20 cellular contexts compared by ENCODE assay signal in the genomic region with DNA sequence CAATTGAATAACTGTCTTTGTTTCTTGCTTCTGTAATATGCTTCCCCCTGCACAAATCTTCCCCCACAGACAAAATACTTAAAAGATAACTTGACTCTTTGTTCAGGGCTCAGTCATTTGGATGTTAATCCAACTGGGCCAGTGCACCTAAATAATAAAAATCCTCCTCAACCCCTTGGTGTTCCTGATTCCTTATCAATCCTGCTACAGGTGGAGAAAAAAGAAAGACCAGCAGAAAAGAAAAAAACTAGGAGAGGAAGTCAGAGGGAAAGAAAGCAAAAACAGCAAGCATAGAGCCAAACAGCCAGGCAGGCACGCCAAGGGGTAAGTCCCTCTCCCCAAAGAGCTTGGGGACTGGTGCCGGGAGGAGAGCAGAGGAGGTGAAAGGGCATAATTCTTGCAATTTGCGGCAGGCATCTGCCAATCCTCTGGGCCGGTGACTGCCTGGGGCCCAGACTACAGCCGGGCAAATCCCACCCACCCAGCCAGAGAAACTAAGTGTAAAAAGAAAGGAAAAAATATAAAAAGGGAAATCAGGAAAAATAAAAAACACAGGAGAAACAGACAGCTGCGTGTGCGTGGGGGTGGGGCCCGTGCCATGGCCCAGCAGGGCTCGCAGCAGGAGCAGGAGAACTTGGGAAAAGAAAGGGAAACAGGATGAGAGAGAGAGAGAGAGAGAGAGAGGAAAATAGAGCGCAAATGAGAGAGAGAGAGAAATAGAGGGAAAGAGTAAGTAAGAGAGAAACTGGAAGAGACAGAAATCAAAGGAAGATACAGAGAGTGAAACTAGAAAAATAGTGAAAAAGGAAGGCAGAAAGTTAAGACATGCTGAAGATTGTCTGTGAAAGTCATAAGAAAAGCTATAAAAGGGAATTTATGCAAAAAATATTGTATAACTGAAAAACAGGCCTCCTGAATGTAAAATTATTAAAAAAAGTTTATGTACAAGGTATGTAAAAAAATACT. TPM values are rescaled to one million over a fixed set of nuclear protein-coding genes. Genes with fewer than 3 reads are reported as not detected.
A peak's percentile ranks its signal among the peaks of the same experiment; 100 is the strongest.
DNase-seq lines count a peak whose midpoint lies in the region; ATAC-seq and TF ChIP-seq lines count a peak whose summit lies in the region.
"Had no signal": no experiment of that assay in that cellular context is flagged by ENCODE, and none has a peak within 500 bp of the region (broad histone marks: within the 10 kb centered on the region; RNA-seq: fewer than 3 reads in every experiment).

No MANE protein-coding gene starts in this region.

- WGBS in right cardiac atrium = 77% methylated on average over 10 of the region's 10 CpGs

- no peaks in the 10 kb centered on the region for H3K9me3 ChIP-seq in CD8-positive, alpha-beta memory T cell (ENCODE audit: low read length)
- no peaks in the 10 kb centered on the region for H3K9me3 ChIP-seq in right cardiac atrium (ENCODE audit: control insufficient read depth, low read length)
- H3K9me3 ChIP-seq: breast epithelium had no signal

- peaks cover 26 to 40% (median 38%) of the 10 kb centered on the region in 3 donors for H3K36me3 Mint-ChIP-seq in CD8-positive, alpha-beta memory T cell

- no peak overlapping the region for H3K4me3 ChIP-seq in CD8-positive, alpha-beta memory T cell (ENCODE audit: low read length)
- no peak overlapping the region for H3K4me3 ChIP-seq in right cardiac atrium (ENCODE audit: low read length)
- H3K4me3 ChIP-seq in H7 (ENCODE audit: insufficient read depth, low read depth, low read length) = no peak overlapping the region
- H3K4me3 ChIP-seq: BLaER1 treated with 17β-estradiol and CSF1 and Interleukin-3, amounts not matched to agents 10 nM and 100 nM; K562; neural progenitor cell had no signal

- no peak for DNase-seq in CD8-positive, alpha-beta memory T cell
- DNase-seq in right cardiac atrium (peak; percentile 33 to 75 (median 53)), putamen (ENCODE audit: low spot score) (peak; percentile 25), NCI-H526 treated with DMSO at 0.1 percent for 48 hours (lab: John Stamatoyannopoulos, UW) (no peak), H7 (no peak), NCI-H1436 (lab: John Stamatoyannopoulos, UW) (no peak), NCI-H1417 treated with DMSO at 0.1 percent for 48 hours (lab: John Stamatoyannopoulos, UW) (no peak)
- DNase-seq: activated CD4-positive, alpha-beta T cell treated with anti-CD3 and anti-CD28 coated beads for 4 hours; activated effector memory CD4-positive, alpha-beta T cell treated with anti-CD3 and anti-CD28 coated beads, Interleukin-2, amount 50 U/mL, for 16 hours; EL; GOT3; left colon; NCI-H446; stimulated activated CD4-positive, alpha-beta T cell treated with anti-CD3 and anti-CD28 coated beads, Interleukin-12 subunit alpha, Interleukin-12 subunit beta, amount 100 ng/mL, for 4 hours had no signal

- no peaks in the 10 kb centered on the region for H3K27me3 Mint-ChIP-seq in CD8-positive, alpha-beta memory T cell

- H3K27ac Mint-ChIP-seq in CD8-positive, alpha-beta memory T cell = peak overlapping the region in 7 of 8 donors; percentile 73 to 97 (median 92)
- H3K27ac Mint-ChIP-seq: neural progenitor cell had no signal

- peaks cover 0 to 3% (median 0%) of the 10 kb centered on the region in 5 donors for H3K9me3 Mint-ChIP-seq in CD8-positive, alpha-beta memory T cell

- peak overlapping the region; percentile 32 to 82 (median 64) for H3K4me3 Mint-ChIP-seq in CD8-positive, alpha-beta memory T cell
- H3K4me3 Mint-ChIP-seq: neural progenitor cell had no signal

- peaks cover 42 to 53% (median 42%) of the 10 kb centered on the region in 3 donors for H3K4me1 Mint-ChIP-seq in CD8-positive, alpha-beta memory T cell

- H3K27ac ChIP-seq in CD8-positive, alpha-beta memory T cell (ENCODE audit: low read depth, low read length) = no peak overlapping the region
- H3K27ac ChIP-seq in VCaP (peak overlapping the region; percentile 96), right cardiac atrium (ENCODE audit: low read length) (peak overlapping the region; percentile 48)
- H3K27ac ChIP-seq: BLaER1 treated with 17β-estradiol and CSF1 and Interleukin-3, amounts not matched to agents 10 nM and 100 nM; neural progenitor cell had no signal

- CTCF ChIA-PET in CD8-positive, alpha-beta memory T cell (lab: Charles Lee) = interaction anchor here (1.8 kb wide), 1 partner anchor 17 kb away, joined by 4 read pairs; no protein-coding TSS in a partner anchor

- POLR2A ChIA-PET in CD8-positive, alpha-beta memory T cell (lab: Charles Lee) = interaction anchor here (0.6 to 0.8 kb wide), 2 partner anchors 25 to 429 kb away, joined by 3 to 4 read pairs; no protein-coding TSS in a partner anchor

- no peak for TF ChIP-seq CTCF in VCaP (conservative IDR thresholded peaks at IDR 0.05)

- intact Hi-C loops in right cardiac atrium (cut with DNase I) = no loop called here

- H3K36me3 ChIP-seq in CD8-positive, alpha-beta memory T cell (ENCODE audit: insufficient read depth, low read length) = peaks cover 5% of the 10 kb centered on the region
- no peaks in the 10 kb centered on the region; the same call in 1 of the 2 replicates for H3K36me3 ChIP-seq in H7 (replicated peaks; ENCODE audit: control insufficient read depth, insufficient read depth, low read length)
- H3K36me3 ChIP-seq: breast epithelium, neural progenitor cell had no signal

- peaks cover 83% of the 10 kb centered on the region for H3K4me1 ChIP-seq in CD8-positive, alpha-beta memory T cell (ENCODE audit: insufficient read depth, low read length)
- H3K4me1 ChIP-seq in right cardiac atrium (ENCODE audit: control insufficient read depth, insufficient read depth, low read length) = peaks cover 6% of the 10 kb centered on the region

- ATAC-seq in right cardiac atrium = no peak
- ATAC-seq: K562, left colon had no signal

- no peaks in the 10 kb centered on the region for H3K27me3 ChIP-seq in CD8-positive, alpha-beta memory T cell (ENCODE audit: insufficient read depth, low read length, poor library complexity, severe bottlenecking)
- H3K27me3 ChIP-seq in right cardiac atrium (ENCODE audit: control insufficient read depth, insufficient read depth) (no peaks in the 10 kb centered on the region), H7 (ENCODE audit: control insufficient read depth, insufficient read depth, low read length) (no peaks in the 10 kb centered on the region)
- H3K27me3 ChIP-seq: BLaER1 treated with 17β-estradiol and CSF1 and Interleukin-3, amounts not matched to agents 10 nM and 100 nM; breast epithelium; neural progenitor cell had no signal

RNA-seq across cellular contexts. Expression of a gene that starts 21.4 kb away (rescaled TPM):
- total RNA-seq in CD8-positive, alpha-beta memory T cell = 100 to 1,000 TPM; 145 to 161 TPM
- polyA plus RNA-seq in CD8-positive, alpha-beta memory T cell = 562 TPM
- under 1 TPM; 0.39 to 0.97 (median 0.75) TPM for total RNA-seq in right cardiac atrium
- 0.59 TPM for polyA plus RNA-seq in right cardiac atrium
- not detected in 2 replicates for total RNA-seq in H7 (2014; rRNA removed; shearing (Covaris generic))

RNA-seq across cellular contexts. Expression of a gene that starts 41.1 kb away (rescaled TPM):
- 10 to 100 TPM; 10.7 to 16.2 TPM for total RNA-seq in CD8-positive, alpha-beta memory T cell
- polyA plus RNA-seq in CD8-positive, alpha-beta memory T cell = 3.4 TPM
- total RNA-seq in right cardiac atrium = not detected
- not detected for polyA plus RNA-seq in right cardiac atrium
- total RNA-seq in H7 (2014; rRNA removed; shearing (Covaris generic)) = not detected in 2 replicates
- total RNA-seq: K562; T-helper 1 cell treated with Interleukin-12 subunit alpha and Interleukin-12 subunit beta and Interleukin-4 antibody, amounts not matched to agents 30 ng/mL and 1 ng/mL, for 36 hours had no signal

RNA-seq across cellular contexts. Expression of a gene that starts 51.9 kb away (rescaled TPM):
- 1 to 10 TPM; 3.0 to 3.2 TPM for total RNA-seq in CD8-positive, alpha-beta memory T cell
- polyA plus RNA-seq in CD8-positive, alpha-beta memory T cell = 7.1 TPM
- total RNA-seq in right cardiac atrium = not detected
- not detected for polyA plus RNA-seq in right cardiac atrium
- not detected in 2 replicates for total RNA-seq in H7 (2014; rRNA removed; shearing (Covaris generic))
- total RNA-seq: breast epithelium; left colon; T-helper 1 cell treated with Interleukin-12 subunit alpha and Interleukin-12 subunit beta and Interleukin-4 antibody, amounts not matched to agents 30 ng/mL and 1 ng/mL, for 36 hours had no signal

Comparison
In these comparisons a context has a peak if more than half of its experiments do, and no peak if none do; other contexts are left out.
1. DNase-seq: peak in right cardiac atrium (3 of 3) and putamen (single experiment); none in CD8-positive, alpha-beta memory T cell (0 of 5), NCI-H526 treated with DMSO at 0.1 percent for 48 hours (single experiment), H7 (single experiment), NCI-H1436 (single experiment) and NCI-H1417 treated with DMSO at 0.1 percent for 48 hours (single experiment).
2. RNA of a gene that starts 21.4 kb away (total RNA-seq): 145 to 161 TPM in CD8-positive, alpha-beta memory T cell; 0.39 to 0.97 TPM in right cardiac atrium and not detected in H7; every median in the first group is over 10 times any median in the second.
3. RNA of a gene that starts 41.1 kb away (total RNA-seq): 10.7 to 16.2 TPM in CD8-positive, alpha-beta memory T cell; not detected in right cardiac atrium and not detected in H7; every median in the first group is over 4 times any median in the second.